In the genomic region with DNA sequence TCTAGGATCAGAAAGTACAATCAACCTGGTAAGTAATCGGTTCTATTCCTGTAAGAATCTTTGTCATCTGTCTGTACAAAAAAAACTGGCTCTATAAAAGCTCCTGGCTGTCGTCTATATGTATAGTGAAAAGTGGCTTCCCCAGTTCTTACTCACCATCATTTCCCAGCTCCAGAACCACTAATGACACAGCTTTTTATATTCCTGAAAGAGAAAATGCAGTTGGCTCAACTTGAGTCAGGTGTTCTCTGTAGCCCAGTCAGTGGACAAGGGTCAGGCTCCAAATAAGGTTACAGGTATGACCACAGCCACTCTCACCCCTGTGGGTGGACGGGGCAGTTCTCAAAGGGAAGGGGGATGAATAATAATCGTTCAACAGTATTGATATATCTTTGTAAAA, we compare ENCODE assay signal across 14 cellular contexts.
"Had no signal": no experiment of that assay in that cellular context is flagged by ENCODE, and none has a peak within 500 bp of the region (broad histone marks: within the 10 kb centered on the region; RNA-seq: fewer than 3 reads in every experiment).

No MANE protein-coding gene starts in this region.

- H3K27ac ChIP-seq: lower lobe of right lung, prostate gland, right lobe of liver, stomach had no signal

- H3K27me3 ChIP-seq: right lobe of liver, stomach had no signal

- H3K4me1 ChIP-seq: lower lobe of right lung, prostate gland, right lobe of liver, stomach had no signal

- H3K36me3 ChIP-seq: prostate gland had no signal

- DNase-seq: activated CD4-positive, alpha-beta T cell treated with anti-CD3 and anti-CD28 coated beads, Interleukin-2, amount 10 ng/mL, durations not matched to agents 24 days and 14 days; activated naive CD4-positive, alpha-beta T cell treated with Interleukin-2 at 50 U/mL for 16 hours; cortex of kidney; effector CD8-positive, alpha-beta T cell; hippocampal formation; lower lobe of right lung; natural killer cell; occipital lobe; right lobe of liver; stimulated activated CD4-positive, alpha-beta T cell treated with anti-CD3 and anti-CD28 coated beads, Interleukin-2, amount 100 ng/mL, for 48 hours; stimulated activated CD8-positive, alpha-beta memory T cell treated with anti-CD3 and anti-CD28 coated beads, Interleukin-4, amount 100 ng/mL, for 48 hours; stomach had no signal

- ATAC-seq: lower lobe of right lung, natural killer cell, right lobe of liver, WTC11 had no signal

- H3K4me3 ChIP-seq: lower lobe of right lung, prostate gland, right lobe of liver, stomach had no signal

- H3K9me3 ChIP-seq: lower lobe of right lung, prostate gland, right lobe of liver, stomach had no signal
